In the genomic region with DNA sequence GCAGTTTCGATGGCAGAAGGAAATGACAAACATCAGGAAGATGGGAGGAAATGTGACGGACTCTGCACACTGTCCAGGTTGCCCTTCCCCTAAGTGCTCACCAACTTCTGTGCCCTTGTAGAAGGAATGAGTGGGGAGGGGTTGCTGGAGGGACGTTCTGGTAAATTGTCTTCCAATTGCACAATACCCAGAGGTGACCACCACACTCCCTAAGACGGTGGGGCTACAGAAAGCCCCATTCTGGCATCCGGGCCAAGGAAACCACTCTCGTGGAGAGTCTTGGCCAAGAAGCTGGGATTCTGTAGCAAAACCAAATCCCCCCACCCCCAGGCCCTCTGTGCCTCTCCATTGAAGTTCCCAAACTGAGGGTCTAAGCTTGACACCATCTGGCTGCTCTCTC, we compare ENCODE assay signal across 14 cellular contexts. TPM values are rescaled to one million over a fixed set of nuclear protein-coding genes. Genes with fewer than 3 reads are reported as not detected.
DNase-seq lines count a peak whose midpoint lies in the region; ATAC-seq and TF ChIP-seq lines count a peak whose summit lies in the region.
"Had no signal": no experiment of that assay in that cellular context is flagged by ENCODE, and none has a peak within 500 bp of the region (broad histone marks: within the 10 kb centered on the region; RNA-seq: fewer than 3 reads in every experiment).

No MANE protein-coding gene starts in this region.

- TF ChIP-seq CTCF in HFFc6 (IDR thresholded peaks at IDR 0.05), result 0 out of 2 replicates have a peak, but pooled peaks have one; percentile 6
- TF ChIP-seq CTCF in endodermal cell (conservative IDR thresholded peaks at IDR 0.05), result peak; percentile 15

- no peak overlapping the region for H3K4me3 Mint-ChIP-seq in HFFc6
- no peak overlapping the region for H3K4me3 Mint-ChIP-seq in endodermal cell
- H3K4me3 Mint-ChIP-seq: H9 had no signal

- no peak overlapping the region for H3K27ac Mint-ChIP-seq in HFFc6
- no peak overlapping the region for H3K27ac Mint-ChIP-seq in endodermal cell

- H4K20me1 ChIP-seq in BLaER1 treated with 17β-estradiol and CSF1 and Interleukin-3, amounts not matched to agents 10 nM and 100 nM, result peaks cover 77 to 100% (median 99%) of the 10 kb centered on the region in 11 experiments

- H3K9me3 Mint-ChIP-seq in HFFc6, result no peaks in the 10 kb centered on the region
- H3K9me3 Mint-ChIP-seq in endodermal cell, result no peaks in the 10 kb centered on the region
- H3K9me3 Mint-ChIP-seq: H9 had no signal

- H3K4me2 ChIP-seq in BLaER1 treated with 17β-estradiol and CSF1 and Interleukin-3, amounts not matched to agents 10 nM and 100 nM, result peak overlapping the region; percentile 73 to 100 (median 96)

- no peak overlapping the region for H3K4me3 ChIP-seq in BLaER1 treated with 17β-estradiol and CSF1 and Interleukin-3, amounts not matched to agents 10 nM and 100 nM
- no peak overlapping the region for H3K4me3 ChIP-seq in endodermal cell (ENCODE audit: low read length)
- no peak overlapping the region for H3K4me3 ChIP-seq in subcutaneous abdominal adipose tissue (ENCODE audit: low read depth in 1 of 5, low read length in 5 of 5)

- H3K4me1 ChIP-seq in BLaER1 treated with 17β-estradiol and CSF1 and Interleukin-3, amounts not matched to agents 10 nM and 100 nM, result peaks cover 78 to 100% (median 100%) of the 10 kb centered on the region in 10 experiments
- H3K4me1 ChIP-seq in endodermal cell (ENCODE audit: control insufficient read depth, insufficient read depth, low read length) (peaks cover 8% of the 10 kb centered on the region), subcutaneous abdominal adipose tissue (ENCODE audit: control insufficient read depth in 5 of 5, insufficient read depth in 5 of 5, low read length in 5 of 5) (peaks cover 22 to 87% (median 77%) of the 10 kb centered on the region in 5 donors)

- H3K27me3 Mint-ChIP-seq in HFFc6 (ENCODE audit: insufficient read depth) (peaks cover 14% of the 10 kb centered on the region), endodermal cell (ENCODE audit: insufficient read depth) (no peaks in the 10 kb centered on the region)

- ATAC-seq in GM18498 (IDR thresholded peaks at IDR 0.05; ENCODE audit: unreplicated experiment), result no peak

- no peaks in the 10 kb centered on the region for H3K9me3 ChIP-seq in BLaER1 treated with 17β-estradiol and CSF1 and Interleukin-3, amounts not matched to agents 10 nM and 100 nM (replicated peaks in 1 of 11)
- no peaks in the 10 kb centered on the region for H3K9me3 ChIP-seq in endodermal cell (ENCODE audit: control insufficient read depth, low read length)
- H3K9me3 ChIP-seq in subcutaneous abdominal adipose tissue (ENCODE audit: control insufficient read depth in 5 of 5, low read length in 5 of 5), result no peaks in the 10 kb centered on the region

- H3K27ac ChIP-seq in BLaER1 treated with 17β-estradiol and CSF1 and Interleukin-3, amounts not matched to agents 10 nM and 100 nM, result peak overlapping the region in 7 of 11 experiments; percentile 11 to 93 (median 90); a peak in 12 of 22 replicates
- H3K27ac ChIP-seq in endodermal cell (ENCODE audit: low read depth, low read length), result no peak overlapping the region
- peak overlapping the region; percentile 35 for H3K27ac ChIP-seq in subcutaneous abdominal adipose tissue (ENCODE audit: low read depth, low read length)

- H3K36me3 Mint-ChIP-seq in HFFc6 (ENCODE audit: low read depth) (no peaks in the 10 kb centered on the region), endodermal cell (ENCODE audit: low read depth) (peaks cover 7% of the 10 kb centered on the region)

- H3K27me3 ChIP-seq in BLaER1 treated with 17β-estradiol and CSF1 and Interleukin-3, amounts not matched to agents 10 nM and 100 nM, result no peaks in the 10 kb centered on the region
- H3K27me3 ChIP-seq in endodermal cell (ENCODE audit: control insufficient read depth, insufficient read depth, low read length, poor library complexity, severe bottlenecking), result no peaks in the 10 kb centered on the region
- no peaks in the 10 kb centered on the region for H3K27me3 ChIP-seq in subcutaneous abdominal adipose tissue (ENCODE audit: control insufficient read depth in 5 of 5, insufficient read depth in 4 of 5, low read length in 5 of 5)

- H3K4me1 Mint-ChIP-seq in HFFc6 (ENCODE audit: low read depth) (peaks cover 92% of the 10 kb centered on the region), endodermal cell (peaks cover 36% of the 10 kb centered on the region)

- WGBS in endodermal cell (ENCODE audit: insufficient coverage in 1 of 2, insufficient read length in 1 of 2), 2 experiments, result 90 to 97% methylated on average over 5 to 6 of the region's 6 CpGs

- DNase-seq in HFFc6 (no peak), endodermal cell (no peak)
- no peak for DNase-seq in stimulated activated naive CD4-positive, alpha-beta T cell (lab: John Stamatoyannopoulos, UW)
- DNase-seq in stimulated activated CD4-positive, alpha-beta T cell treated with anti-CD3 and anti-CD28 coated beads, Interleukin-12 subunit alpha, Interleukin-12 subunit beta, amount 100 ng/mL, for 4 hours, result no peak
- DNase-seq: DMS153, H9, NCI-H1105 treated with DMSO at 0.1 percent for 48 hours, NCI-H1930, NCI-H2171 treated with DMSO at 0.1 percent for 48 hours, NCI-H82, SHP77 treated with DMSO at 0.1 percent for 48 hours had no signal

- peak overlapping the region in 5 of 11 experiments; percentile 12 to 78 (median 45); a peak in 3 of 22 replicates for H3K9ac ChIP-seq in BLaER1 treated with 17β-estradiol and CSF1 and Interleukin-3, amounts not matched to agents 10 nM and 100 nM
- H3K9ac ChIP-seq in endodermal cell (ENCODE audit: extremely low read depth, low read length, poor library complexity, severe bottlenecking), result no peak overlapping the region
- no peak overlapping the region for H3K9ac ChIP-seq in subcutaneous abdominal adipose tissue (ENCODE audit: low read length in 5 of 5)

- peaks cover 2 to 11% (median 6%) of the 10 kb centered on the region in 11 experiments; a peak in 20 of 22 replicates for H3K36me3 ChIP-seq in BLaER1 treated with 17β-estradiol and CSF1 and Interleukin-3, amounts not matched to agents 10 nM and 100 nM
- H3K36me3 ChIP-seq in endodermal cell (ENCODE audit: control insufficient read depth, insufficient read depth, low read length) (peaks cover 4% of the 10 kb centered on the region), subcutaneous abdominal adipose tissue (ENCODE audit: control insufficient read depth in 5 of 5, insufficient read depth in 5 of 5, low read length in 5 of 5) (peaks cover 0 to 12% (median 8%) of the 10 kb centered on the region in 5 donors)

RNA-seq across cellular contexts. Expression of a gene that starts 37.1 kb away (rescaled TPM):
- total RNA-seq in HFFc6 (2021; fragmentation: NEBNext Ultra II Directional; extraction: Animal tissue kit (Norgen Biotek cat#: 25700)), result 10 to 100 TPM; 38.6 to 60.3 (median 51.2) TPM
- 10 to 100 TPM; 65.3 to 67.5 TPM for total RNA-seq in endodermal cell
- polyA plus RNA-seq in endodermal cell (2013, experiment 1 of 2), result 77.5 TPM
- 68.6 TPM for polyA plus RNA-seq in endodermal cell (2013, experiment 2 of 2)
